ENCODE assay signal across 12 cellular contexts in genomic region chr18:73774836-73775509, GRCh38.
A peak's percentile ranks its signal among the peaks of the same experiment; 100 is the strongest.
DNase-seq lines count a peak whose midpoint lies in the region; TF ChIP-seq lines count a peak whose summit lies in the region.
"Had no signal": no experiment of that assay in that cellular context is flagged by ENCODE, and none has a peak within 500 bp of the region (broad histone marks: within the 10 kb centered on the region; RNA-seq: fewer than 3 reads in every experiment).

No MANE protein-coding gene starts in this region.

- no TSS peak for BruUV-seq in OCI-LY7 (replicated peaks; lab: Mats Ljungman, UMichigan)

- no peaks in the 10 kb centered on the region for H3K79me2 ChIP-seq in OCI-LY7 (ENCODE audit: insufficient read depth, low read depth, low read length)

- DNase-seq in Ammon's horn (ENCODE audit: low spot score) (peak; percentile 28), NCI-H1092 treated with DMSO at 0.1 percent for 48 hours (lab: John Stamatoyannopoulos, UW) (peak; percentile 33), kidney epithelial cell (ENCODE audit: low read depth) (peak; percentile 48), mucosa of gallbladder (ENCODE audit: low spot score) (no peak), OCI-LY7 (ENCODE audit: low spot score) (no peak), ascending aorta (ENCODE audit: low spot score in 2 of 2) (no peak), NCI-H774 (lab: John Stamatoyannopoulos, UW) (no peak)
- DNase-seq: activated T-cell treated with anti-CD3 and anti-CD28 coated beads, Interleukin-2, amount 50 U/mL, for 4 hours; CD4-positive, CD25-positive, alpha-beta regulatory T cell; HCEC 1CT; NCI-H1930 had no signal

- H3K27ac ChIP-seq in VCaP (peak overlapping the region; percentile 5; the same call in 1 of the 2 replicates), OCI-LY7 (ENCODE audit: low read depth, low read length, poor library complexity, severe bottlenecking) (no peak overlapping the region), ascending aorta (no peak overlapping the region)

- POLR2A ChIA-PET in OCI-LY7 (lab: Charles Lee), result no interaction called here

- H3K36me3 ChIP-seq in kidney epithelial cell (ENCODE audit: control insufficient read depth, insufficient read depth, low read length), result no peaks in the 10 kb centered on the region
- H3K36me3 ChIP-seq in OCI-LY7 (ENCODE audit: insufficient read depth, low read length), result no peaks in the 10 kb centered on the region
- H3K36me3 ChIP-seq in ascending aorta, result no peaks in the 10 kb centered on the region

- no peaks in the 10 kb centered on the region for H3K9me3 ChIP-seq in OCI-LY7 (ENCODE audit: low read length)
- H3K9me3 ChIP-seq in ascending aorta, result no peaks in the 10 kb centered on the region

- H2AFZ ChIP-seq in OCI-LY7 (ENCODE audit: low read length), result no peak overlapping the region

- no peak overlapping the region for H3K4me2 ChIP-seq in OCI-LY7 (ENCODE audit: low read length)

- peak; percentile 69 for TF ChIP-seq CTCF in VCaP (conservative IDR thresholded peaks at IDR 0.05)
- peak; percentile 34 for TF ChIP-seq CTCF in kidney epithelial cell (IDR thresholded peaks at IDR 0.05; ENCODE audit: insufficient read depth, low read length, poor library complexity, severe bottlenecking)
- no peak for TF ChIP-seq CTCF in OCI-LY7 (conservative IDR thresholded peaks at IDR 0.05; ENCODE audit: low read length)
- no peak for TF ChIP-seq CTCF in ascending aorta (IDR thresholded peaks at IDR 0.05)

- intact Hi-C loops in OCI-LY7 (cut with micrococcal nuclease; ENCODE audit: unreplicated experiment), result no loop called here
- intact Hi-C loops in ascending aorta (cut with DNase I), result no loop called here

- H3K4me1 ChIP-seq in OCI-LY7 (ENCODE audit: insufficient read depth, low read length, poor library complexity, severe bottlenecking) (no peaks in the 10 kb centered on the region), ascending aorta (no peaks in the 10 kb centered on the region)

- CTCF ChIA-PET in OCI-LY7 (lab: Charles Lee; ENCODE audit: unreplicated experiment), result no interaction called here

- no peaks in the 10 kb centered on the region for H3K9me2 ChIP-seq in OCI-LY7 (ENCODE audit: insufficient read depth, low read length)

- H3K27me3 ChIP-seq in kidney epithelial cell (ENCODE audit: control insufficient read depth, insufficient read depth, low read length) (no peaks in the 10 kb centered on the region), ascending aorta (no peaks in the 10 kb centered on the region)

- no peak overlapping the region for H3K4me3 ChIP-seq in kidney epithelial cell (ENCODE audit: low read depth, low read length)
- no peak overlapping the region for H3K4me3 ChIP-seq in OCI-LY7 (ENCODE audit: low read depth, low read length, poor library complexity, severe bottlenecking)
- no peak overlapping the region for H3K4me3 ChIP-seq in ascending aorta

- no peaks in the 10 kb centered on the region for H4K20me1 ChIP-seq in OCI-LY7 (ENCODE audit: insufficient read depth, low read length)

Comparison
In these comparisons a context has a peak if more than half of its experiments do, and no peak if none do; other contexts are left out.
1. DNase-seq: peak in Ammon's horn (single experiment), NCI-H1092 treated with DMSO at 0.1 percent for 48 hours (single experiment) and kidney epithelial cell (single experiment); none in mucosa of gallbladder (single experiment), OCI-LY7 (single experiment), ascending aorta (0 of 2) and NCI-H774 (single experiment).
2. CTCF ChIP-seq: peak in VCaP (single experiment) and kidney epithelial cell (single experiment); none in OCI-LY7 (single experiment) and ascending aorta (0 of 3).